Comparison of ENCODE assay signal across 15 cellular contexts in the genomic region with DNA sequence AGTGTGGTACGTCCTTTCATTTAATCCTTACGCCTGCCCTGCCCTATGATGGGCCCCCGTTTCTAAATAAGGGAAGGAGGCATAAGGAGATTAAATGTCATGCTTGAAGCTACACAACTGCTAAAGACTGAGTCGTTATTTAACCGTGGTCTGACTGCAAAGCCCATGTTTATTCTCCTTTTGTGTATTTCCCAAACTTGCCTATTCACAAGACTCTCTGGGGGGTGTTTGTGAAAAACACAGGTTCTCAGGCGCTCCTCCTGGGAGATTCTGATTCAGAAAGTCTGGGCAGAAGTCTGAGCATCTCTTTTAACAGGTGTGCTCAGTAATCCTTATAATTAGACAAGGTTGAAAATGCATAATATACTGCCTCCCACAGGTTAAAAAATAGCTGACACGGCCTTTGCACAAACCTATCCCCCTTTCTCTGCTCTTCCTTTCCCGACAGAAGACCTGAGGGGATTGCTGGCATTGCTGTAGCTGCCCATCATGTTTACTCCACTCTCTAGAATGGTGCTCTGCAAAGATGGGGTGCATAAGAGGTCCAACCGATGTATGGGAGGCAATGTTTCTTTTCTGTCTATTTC. TPM values are rescaled to one million over a fixed set of nuclear protein-coding genes. Genes with fewer than 3 reads are reported as not detected.
DNase-seq lines count a peak whose midpoint lies in the region; ATAC-seq and TF ChIP-seq lines count a peak whose summit lies in the region.
"Had no signal": no experiment of that assay in that cellular context is flagged by ENCODE, and none has a peak within 500 bp of the region (broad histone marks: within the 10 kb centered on the region; RNA-seq: fewer than 3 reads in every experiment).

No MANE protein-coding gene starts in this region.

- CTCF ChIA-PET in HCT116 (lab: Charles Lee): interaction anchor here (0.6 to 2.8 kb wide), 4 partner anchors 10 to 158 kb away, joined by 3 to 12 read pairs (median 3); no protein-coding TSS in a partner anchor

- no peaks in the 10 kb centered on the region for H3K9me3 Mint-ChIP-seq in CD14-positive monocyte
- H3K9me3 Mint-ChIP-seq: natural killer cell treated with Interleukin-12 subunit alpha and Interleukin-12 subunit beta and Interleukin-15 and Interleukin-18, amount 100 ng/mL, for 72 hours; T-cell had no signal

- H3K79me2 ChIP-seq in HCT116 (ENCODE audit: insufficient read depth, low read length) (no peaks in the 10 kb centered on the region), OCI-LY3 (ENCODE audit: low read length) (no peaks in the 10 kb centered on the region)

- ATAC-seq in HCT116 (peak; percentile 73), aorta (ENCODE audit: low FRiP score) (no peak), GM18870 (IDR thresholded peaks at IDR 0.05; ENCODE audit: unreplicated experiment) (no peak)
- ATAC-seq: natural killer cell treated with Interleukin-12 subunit alpha and Interleukin-12 subunit beta and Interleukin-15 and Interleukin-18, amount 100 ng/mL, for 72 hours; T-cell had no signal

- no peaks in the 10 kb centered on the region for H3K36me3 Mint-ChIP-seq in CD14-positive monocyte
- H3K36me3 Mint-ChIP-seq: natural killer cell treated with Interleukin-12 subunit alpha and Interleukin-12 subunit beta and Interleukin-15 and Interleukin-18, amount 100 ng/mL, for 72 hours; T-cell had no signal

- no TSS peak for BruUV-seq in HCT116 (replicated peaks; lab: Mats Ljungman, UMichigan)

- H3K9me3 ChIP-seq in HCT116 (ENCODE audit: control insufficient read depth in 1 of 2, insufficient read depth in 1 of 2, low read depth in 1 of 2, low read length in 2 of 2) (no peaks in the 10 kb centered on the region), OCI-LY3 (ENCODE audit: insufficient read depth, low read length) (no peaks in the 10 kb centered on the region), aorta (ENCODE audit: control insufficient read depth, low read length) (no peaks in the 10 kb centered on the region)
- H3K9me3 ChIP-seq: spleen had no signal

- no peaks in the 10 kb centered on the region for H3K9me2 ChIP-seq in HCT116 (ENCODE audit: insufficient read depth)

- no peaks in the 10 kb centered on the region for H4K20me1 ChIP-seq in HCT116 (ENCODE audit: insufficient read depth)
- no peaks in the 10 kb centered on the region for H4K20me1 ChIP-seq in OCI-LY3 (ENCODE audit: insufficient read depth, low read length)

- POLR2A ChIA-PET in HCT116 (lab: Charles Lee): no interaction called here

- RAD21 ChIA-PET in HCT116 (lab: Charles Lee; ENCODE audit: low non-redundant PET in 1 of 2, low total read pairs in 2 of 2, uncharacterized antibody in 2 of 2, unreplicated experiment in 2 of 2): no interaction called here

- H3K4me1 ChIP-seq in HCT116 (ENCODE audit: control insufficient read depth in 1 of 2, insufficient read depth in 2 of 2, low read length in 2 of 2) (no peaks in the 10 kb centered on the region), OCI-LY3 (ENCODE audit: low read length) (no peaks in the 10 kb centered on the region), aorta (ENCODE audit: control insufficient read depth in 1 of 2, insufficient read depth in 2 of 2, low read length in 2 of 2) (peaks cover 0 to 3% of the 10 kb centered on the region in 2 donors)
- H3K4me1 ChIP-seq: spleen had no signal

- H3K4me3 ChIP-seq in HCT116 (replicated peaks in 1 of 2; ENCODE audit: low read depth in 1 of 2, low read length in 2 of 2) (no peak overlapping the region), OCI-LY3 (ENCODE audit: low read length) (no peak overlapping the region), aorta (ENCODE audit: low read length in 2 of 2) (no peak overlapping the region)
- H3K4me3 ChIP-seq: spleen had no signal

- H3K27ac Mint-ChIP-seq in CD14-positive monocyte: no peak overlapping the region
- H3K27ac Mint-ChIP-seq: natural killer cell treated with Interleukin-12 subunit alpha and Interleukin-12 subunit beta and Interleukin-15 and Interleukin-18, amount 100 ng/mL, for 72 hours; T-cell had no signal

- peak; percentile 11 for TF ChIP-seq CTCF in CD14-positive monocyte (IDR thresholded peaks at IDR 0.05)
- peak; percentile 24 to 32 (median 28); a peak in 2 of 6 replicates for TF ChIP-seq CTCF in HCT116 (IDR thresholded peaks at IDR 0.05 in 2 of 3, conservative IDR thresholded peaks at IDR 0.05 in 1 of 3; ENCODE audit: borderline replicate concordance in 1 of 3, insufficient read depth in 1 of 3, low read depth in 2 of 3, low read length in 2 of 3)
- peak; percentile 55 for TF ChIP-seq CTCF in OCI-LY3 (IDR thresholded peaks at IDR 0.05; ENCODE audit: low read depth, low read length)

- H3K27me3 Mint-ChIP-seq in CD14-positive monocyte (ENCODE audit: low read depth in 3 of 3): peaks cover 0 to 13% (median 6%) of the 10 kb centered on the region in 3 donors
- H3K27me3 Mint-ChIP-seq: natural killer cell treated with Interleukin-12 subunit alpha and Interleukin-12 subunit beta and Interleukin-15 and Interleukin-18, amount 100 ng/mL, for 72 hours had no signal

- intact Hi-C loops in CD14-positive monocyte (cut with micrococcal nuclease) (no loop called here), HCT116 (cut with micrococcal nuclease) (loop anchor here (2.0 kb wide), 1 partner anchor 158 kb away; no protein-coding TSS in a partner anchor), posterior cingulate gyrus (cut with DNase I) (loop anchor here (10.0 kb wide), 1 partner anchor 156 kb away; no protein-coding TSS in a partner anchor), aorta (cut with DNase I) (no loop called here)

- peaks cover 18% of the 10 kb centered on the region; the same call in 1 of the 2 replicates for H3K27me3 ChIP-seq in HCT116 (ENCODE audit: insufficient read depth, low read length)
- peaks cover 32% of the 10 kb centered on the region; the same call in 1 of the 2 replicates for H3K27me3 ChIP-seq in OCI-LY3 (ENCODE audit: low read depth, low read length)
- no peaks in the 10 kb centered on the region for H3K27me3 ChIP-seq in aorta (ENCODE audit: control insufficient read depth in 1 of 2, insufficient read depth in 2 of 2, low read length in 1 of 2)

- 69 to 75% methylated on average over 9 of the region's 9 CpGs for WGBS in aorta, 2 donors

- H3K4me1 Mint-ChIP-seq in CD14-positive monocyte: no peaks in the 10 kb centered on the region
- H3K4me1 Mint-ChIP-seq: T-cell had no signal

- DNase-seq in CD14-positive monocyte (ENCODE audit: low spot score) (no peak), HCT116 (ENCODE audit: low read depth, low spot score) (no peak), germinal center (ENCODE audit: low spot score) (peak; percentile 29), NOMO-1 (lab: John Stamatoyannopoulos, UW; ENCODE audit: unreplicated experiment in 2 of 2) (no peak), posterior cingulate gyrus (no peak), aorta (no peak)
- DNase-seq: activated CD4-positive, alpha-beta T cell treated with anti-CD3 and anti-CD28 coated beads, Interleukin-2, amount 50 U/mL, for 1 hour; activated gamma-delta T cell treated with Interleukin-2 at 50 U/mL for 16 hours; cerebellar nuclear complex; NCI-H774; spleen; T-cell had no signal

- no peaks in the 10 kb centered on the region for H3K36me3 ChIP-seq in HCT116 (ENCODE audit: control insufficient read depth in 1 of 2, insufficient read depth in 2 of 2, low read length in 2 of 2)
- H3K36me3 ChIP-seq in OCI-LY3 (replicated peaks; ENCODE audit: low read depth, low read length): no peaks in the 10 kb centered on the region
- no peaks in the 10 kb centered on the region for H3K36me3 ChIP-seq in aorta (ENCODE audit: control insufficient read depth in 1 of 2, insufficient read depth in 2 of 2, low read length in 1 of 2)
- H3K36me3 ChIP-seq: spleen had no signal

- TF ChIP-seq POLR2A in HCT116 (IDR thresholded peaks at IDR 0.05; ENCODE audit: borderline replicate concordance, extremely low read depth, insufficient read depth, insufficient read length): no peak

- H3K27ac ChIP-seq in HCT116 (ENCODE audit: low read depth, low read length) (no peak overlapping the region), OCI-LY3 (ENCODE audit: low read length) (no peak overlapping the region), aorta (ENCODE audit: low read depth in 1 of 2, low read length in 2 of 2) (no peak overlapping the region)
- H3K27ac ChIP-seq: spleen had no signal

- no peak overlapping the region for H3K4me2 ChIP-seq in HCT116 (ENCODE audit: low read length)
- no peak overlapping the region for H3K4me2 ChIP-seq in OCI-LY3 (ENCODE audit: low read length)

- no peak overlapping the region for H3K4me3 Mint-ChIP-seq in CD14-positive monocyte
- H3K4me3 Mint-ChIP-seq: natural killer cell treated with Interleukin-12 subunit alpha and Interleukin-12 subunit beta and Interleukin-15 and Interleukin-18, amount 100 ng/mL, for 72 hours; T-cell had no signal

- no peak overlapping the region for H3K9ac ChIP-seq in HCT116 (ENCODE audit: low read length)
- no peak overlapping the region for H3K9ac ChIP-seq in OCI-LY3 (ENCODE audit: low read length)

- H2AFZ ChIP-seq in HCT116 (ENCODE audit: low read depth, low read length, poor library complexity, severe bottlenecking) (no peak overlapping the region), OCI-LY3 (ENCODE audit: low read depth, low read length) (no peak overlapping the region)

- TF ChIP-seq RAD21 in HCT116 (IDR thresholded peaks at IDR 0.05; ENCODE audit: low read depth): peak; percentile 55

TF ChIP-seq in HCT116, 20 proteins besides CTCF, POLR2A, EP300 and RAD21 (continues in another document):
- TF ChIP-seq POLR2AphosphoS5 (IDR thresholded peaks at IDR 0.05; ENCODE audit: low read depth, low read length): no peak
- no peak for TF ChIP-seq CEBPB (IDR thresholded peaks at IDR 0.05; ENCODE audit: low read depth)
- TF ChIP-seq, protein P1, sequence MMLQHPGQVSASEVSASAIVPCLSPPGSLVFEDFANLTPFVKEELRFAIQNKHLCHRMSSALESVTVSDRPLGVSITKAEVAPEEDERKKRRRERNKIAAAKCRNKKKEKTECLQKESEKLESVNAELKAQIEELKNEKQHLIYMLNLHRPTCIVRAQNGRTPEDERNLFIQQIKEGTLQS (IDR thresholded peaks at IDR 0.05): no peak
- TF ChIP-seq JUND (IDR thresholded peaks at IDR 0.05): no peak

RNA-seq across cellular contexts. Expression of gene ZBTB44, which starts 56.4 kb away (rescaled TPM):
- polyA plus RNA-seq in CD14-positive monocyte: 1 to 10 TPM; 2.4 to 2.7 TPM
- total RNA-seq in HCT116 (2021; ENCODE audit: unreplicated experiment): 32.5 TPM
- 10.9 and 12.8 TPM in 2 replicates for polyA plus RNA-seq in HCT116 (2012)
- total RNA-seq in aorta: 10 to 100 TPM; 37.8 to 50.2 TPM
- polyA plus RNA-seq in aorta: 1 to 10 TPM; 8.3 to 8.6 TPM

RNA-seq across cellular contexts. Expression of gene ADAMTS8, which starts 57.3 kb away (rescaled TPM):
- polyA plus RNA-seq in CD14-positive monocyte (not detected), aorta (1 to 10 TPM; 3.3 to 5.7 TPM)
- total RNA-seq in HCT116 (2021; ENCODE audit: unreplicated experiment) (0.07 TPM), aorta (10 to 100 TPM in 1 of 2 donors, 1 to 10 TPM in 1; 8.7 to 64.9 TPM)
- not detected in 2 replicates for polyA plus RNA-seq in HCT116 (2012)
- total RNA-seq: natural killer cell treated with Interleukin-12 subunit alpha and Interleukin-12 subunit beta and Interleukin-15 and Interleukin-18, amount 100 ng/mL, for 72 hours had no signal

Comparison
In these comparisons a context has a peak if more than half of its experiments do, and no peak if none do; other contexts are left out.
1. intact Hi-C loops: an anchor here in HCT116 (2.0 kb wide) and posterior cingulate gyrus (10.0 kb wide); none called in CD14-positive monocyte and aorta.